ENCODE assay signal across 1 cellular context in the genomic region with DNA sequence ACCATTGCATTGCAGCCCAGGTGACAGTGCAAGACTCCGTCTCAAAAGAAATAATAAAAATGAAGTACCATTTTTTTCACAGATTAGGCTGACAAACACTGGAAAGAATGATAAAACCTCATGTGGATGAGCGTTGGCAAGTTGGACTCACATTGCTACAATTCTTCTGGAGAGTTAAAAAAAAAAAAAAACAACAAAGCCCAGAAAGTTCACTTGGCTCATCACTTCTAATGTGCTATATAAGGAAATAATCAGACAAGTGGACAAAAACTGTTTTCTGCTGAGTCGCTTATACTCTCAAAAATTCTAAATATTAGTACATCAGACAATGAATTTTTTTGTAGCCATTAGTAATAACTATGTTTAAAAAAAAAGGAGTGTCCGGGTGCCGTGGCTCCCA.
TF ChIP-seq lines count a peak whose summit lies in the region.

No MANE protein-coding gene starts in this region.

TF ChIP-seq in HepG2, 621 proteins besides CTCF, POLR2A, EP300 and RAD21:
- no peak for TF ChIP-seq ZNF343 (CRISPR knock-in tag; IDR thresholded peaks at IDR 0.05)
- peak; percentile 50 to 72; a peak in 3 of 4 replicates for TF ChIP-seq MAFK (conservative IDR thresholded peaks at IDR 0.05 in 1 of 2, IDR thresholded peaks at IDR 0.05 in 1 of 2; ENCODE audit: low read length in 2 of 2)
- TF ChIP-seq MAFF (IDR thresholded peaks at IDR 0.05; ENCODE audit: low read depth, low read length), result peak; percentile 70
